1 cellular context compared by ENCODE assay signal in the genomic region with DNA sequence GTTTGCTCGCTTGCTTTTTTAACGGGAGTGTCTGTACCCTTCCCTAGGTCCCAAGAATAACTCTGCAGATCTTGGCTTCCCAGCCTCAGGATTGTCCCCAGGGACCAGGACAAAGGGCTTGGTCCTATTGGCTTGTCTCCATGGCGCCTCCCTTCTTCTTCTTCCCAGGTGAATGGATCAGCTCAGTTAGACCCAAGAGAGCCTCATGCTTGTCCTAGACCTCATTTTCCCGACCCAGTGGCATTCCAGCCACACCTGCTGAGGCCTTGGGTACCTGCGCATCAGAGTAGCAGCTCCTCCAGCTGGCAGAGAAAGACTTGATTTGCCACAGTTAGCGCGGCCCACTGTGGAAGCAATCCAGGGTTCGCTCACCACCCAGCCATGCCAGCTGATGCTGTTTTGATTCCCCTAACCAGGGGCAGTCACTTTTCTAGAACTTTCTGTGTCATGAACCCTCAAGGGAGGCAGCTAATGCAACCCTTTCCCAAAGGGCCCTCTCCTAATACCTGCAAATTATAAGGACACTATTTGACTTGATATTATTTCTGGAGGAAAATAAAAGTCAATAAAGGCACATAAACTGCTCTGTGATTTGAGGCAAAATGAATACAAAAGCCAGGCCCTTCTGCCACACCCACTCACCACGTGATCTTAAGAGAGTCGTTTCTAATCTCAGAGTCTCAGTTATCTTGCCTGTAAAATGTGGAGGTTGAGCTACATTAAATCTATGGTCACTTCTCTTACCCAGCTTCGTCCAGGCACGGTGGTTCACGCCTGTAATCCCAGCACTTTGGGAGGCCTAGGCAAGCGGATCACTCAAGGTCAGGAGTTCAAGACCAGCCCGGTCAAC.
TF ChIP-seq lines count a peak whose summit lies in the region.

No MANE protein-coding gene starts in this region.

TF ChIP-seq in H1, 55 proteins besides CTCF, POLR2A, EP300 and RAD21:
- TF ChIP-seq SP2 (IDR thresholded peaks at IDR 0.05; ENCODE audit: low read length) (no peak), NRF1 (IDR thresholded peaks at IDR 0.05; ENCODE audit: low read depth, low read length) (no peak), CHD2 (IDR thresholded peaks at IDR 0.05; ENCODE audit: low read length) (no peak), TCF12 (IDR thresholded peaks at IDR 0.05; ENCODE audit: low read depth, low read length) (no peak), ZNF274 (IDR thresholded peaks at IDR 0.05; ENCODE audit: borderline replicate concordance, extremely low read depth, low read length) (no peak), RBBP5 (IDR thresholded peaks at IDR 0.05; ENCODE audit: borderline replicate concordance, low read depth, low read length) (no peak), JUND (IDR thresholded peaks at IDR 0.05; ENCODE audit: low read length) (no peak), KDM1A (IDR thresholded peaks at IDR 0.05; ENCODE audit: borderline replicate concordance, low read length) (no peak), BACH1 (IDR thresholded peaks at IDR 0.05; ENCODE audit: low read length) (no peak), SIX5 (IDR thresholded peaks at IDR 0.05; ENCODE audit: low read depth, low read length) (no peak), HDAC2 (IDR thresholded peaks at IDR 0.05; ENCODE audit: borderline replicate concordance in 1 of 2, low read depth in 2 of 2, low read length in 2 of 2) (no peak), SP4 (IDR thresholded peaks at IDR 0.05; ENCODE audit: low read length) (no peak), BRCA1 (IDR thresholded peaks at IDR 0.05; ENCODE audit: low read depth, low read length) (no peak), ASH2L (IDR thresholded peaks at IDR 0.05; ENCODE audit: low read length) (no peak), KDM5A (IDR thresholded peaks at IDR 0.05; ENCODE audit: low read length) (no peak), RFX5 (IDR thresholded peaks at IDR 0.05; ENCODE audit: borderline replicate concordance, low read depth, low read length) (no peak), CBX8 (IDR thresholded peaks at IDR 0.05; ENCODE audit: borderline replicate concordance, low read depth, low read length) (no peak), POLR2AphosphoS5 (IDR thresholded peaks at IDR 0.05; ENCODE audit: low read depth, low read length) (no peak)
- TF ChIP-seq, protein P1, sequence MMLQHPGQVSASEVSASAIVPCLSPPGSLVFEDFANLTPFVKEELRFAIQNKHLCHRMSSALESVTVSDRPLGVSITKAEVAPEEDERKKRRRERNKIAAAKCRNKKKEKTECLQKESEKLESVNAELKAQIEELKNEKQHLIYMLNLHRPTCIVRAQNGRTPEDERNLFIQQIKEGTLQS (IDR thresholded peaks at IDR 0.05; ENCODE audit: insufficient read depth, low read depth, low read length) = no peak
TF ChIP-seq in H1: peak in this region for 0.
